In genomic region chr1:161054232-161054631, GRCh38 we compare ENCODE assay signal across 17 cellular contexts. TPM values are rescaled to one million over a fixed set of nuclear protein-coding genes. Genes with fewer than 3 reads are reported as not detected.
DNase-seq lines count a peak whose midpoint lies in the region; ATAC-seq and TF ChIP-seq lines count a peak whose summit lies in the region.
"Had no signal": no experiment of that assay in that cellular context is flagged by ENCODE, and none has a peak within 500 bp of the region (broad histone marks: within the 10 kb centered on the region; RNA-seq: fewer than 3 reads in every experiment).

No MANE protein-coding gene starts in this region.

- H3K9me3 ChIP-seq in naive thymus-derived CD4-positive, alpha-beta T cell (ENCODE audit: control insufficient read depth in 2 of 3, low read length in 3 of 3), result no peaks in the 10 kb centered on the region
- H3K9me3 ChIP-seq in SK-N-SH, result no peaks in the 10 kb centered on the region
- H3K9me3 ChIP-seq: BLaER1 had no signal

- peaks cover 0 to 4% of the 10 kb centered on the region in 2 donors for H3K4me1 ChIP-seq in naive thymus-derived CD4-positive, alpha-beta T cell (ENCODE audit: control insufficient read depth in 2 of 2, insufficient read depth in 2 of 2, low read length in 2 of 2)
- no peaks in the 10 kb centered on the region for H3K4me1 ChIP-seq in SK-N-SH (ENCODE audit: control insufficient read depth in 1 of 2, insufficient read depth in 2 of 2, low read depth in 1 of 2, low read length in 1 of 2)
- H3K4me1 ChIP-seq: A549, BLaER1 had no signal

- no peak overlapping the region for H3K4me3 ChIP-seq in naive thymus-derived CD4-positive, alpha-beta T cell (ENCODE audit: low read length)
- H3K4me3 ChIP-seq in SK-N-SH (ENCODE audit: low read depth in 2 of 2, low read length in 1 of 2), result no peak overlapping the region
- H3K4me3 ChIP-seq: A549, BLaER1 had no signal

- H3K79me2 ChIP-seq in SK-N-SH (ENCODE audit: insufficient read depth), result no peaks in the 10 kb centered on the region

- H2AFZ ChIP-seq in SK-N-SH (ENCODE audit: low read depth), result no peak overlapping the region

- ATAC-seq in stimulated activated naive CD8-positive, alpha-beta T cell treated with anti-CD3 and anti-CD28 coated beads, Interleukin-15, amount 100 ng/mL, for 72 hours, result no peak
- no peak for ATAC-seq in stimulated activated naive CD8-positive, alpha-beta T cell treated with anti-CD3 and anti-CD28 coated beads, Interleukin-15, Interleukin-2, amounts not matched to agents 100 U/mL and 50 U/mL, for 24 hours
- ATAC-seq in naive thymus-derived CD4-positive, alpha-beta T cell, result no peak
- ATAC-seq: A549; CD8-positive, alpha-beta T cell; HepG2 had no signal

- H3K9ac ChIP-seq in SK-N-SH, result no peak overlapping the region
- H3K9ac ChIP-seq: BLaER1 had no signal

- CTCF ChIA-PET in naive thymus-derived CD4-positive, alpha-beta T cell (lab: Charles Lee), result interaction anchor here (1.2 to 2.0 kb wide), 5 partner anchors 11 to 42 kb away, joined by 3 to 6 read pairs (median 3); partner anchors contain the start of gene ARHGAP30
- CTCF ChIA-PET in SK-N-SH (lab: Yijun Ruan, JAX), result interaction anchor here (0.7 to 1.5 kb wide), 3 partner anchors 17 to 44 kb away, joined by 3 to 4 read pairs (median 3); partner anchors contain the start of gene KLHDC9

- POLR2A ChIA-PET in naive thymus-derived CD4-positive, alpha-beta T cell (lab: Charles Lee), result interaction anchor here (0.5 to 5.9 kb wide), 7 partner anchors 8 to 874 kb away, joined by 3 to 36 read pairs (median 4); partner anchors contain the start of genes ARHGAP30, TSTD1 and USF1
- POLR2A ChIA-PET in SK-N-SH (lab: Yijun Ruan, JAX), result no interaction called here

- H3K27ac ChIP-seq in naive thymus-derived CD4-positive, alpha-beta T cell (ENCODE audit: low read depth, low read length), result peak overlapping the region; percentile 19
- no peak overlapping the region for H3K27ac ChIP-seq in SK-N-SH (ENCODE audit: low read depth in 2 of 2, low read length in 1 of 2)
- H3K27ac ChIP-seq: A549, BLaER1 had no signal

- H3K4me1 Mint-ChIP-seq in stimulated activated naive CD8-positive, alpha-beta T cell treated with anti-CD3 and anti-CD28 coated beads, Interleukin-15, amount 100 ng/mL, for 72 hours, result peaks cover 27% of the 10 kb centered on the region
- peaks cover 11% of the 10 kb centered on the region for H3K4me1 Mint-ChIP-seq in activated naive CD8-positive, alpha-beta T cell treated with anti-CD3 and anti-CD28 coated beads for 36 hours
- peaks cover 16 to 34% (median 30%) of the 10 kb centered on the region in 7 donors for H3K4me1 Mint-ChIP-seq in naive thymus-derived CD4-positive, alpha-beta T cell

- no peak overlapping the region for H3K4me3 Mint-ChIP-seq in stimulated activated naive CD8-positive, alpha-beta T cell treated with anti-CD3 and anti-CD28 coated beads, Interleukin-15, amount 100 ng/mL, for 72 hours
- H3K4me3 Mint-ChIP-seq in activated naive CD8-positive, alpha-beta T cell treated with anti-CD3 and anti-CD28 coated beads for 36 hours, result no peak overlapping the region
- no peak overlapping the region for H3K4me3 Mint-ChIP-seq in naive thymus-derived CD4-positive, alpha-beta T cell
- H3K4me3 Mint-ChIP-seq: CD8-positive, alpha-beta T cell had no signal

- no peak for DNase-seq in stimulated activated naive CD8-positive, alpha-beta T cell treated with anti-CD3 and anti-CD28 coated beads, Interleukin-15, amount 100 ng/mL, for 72 hours
- no peak for DNase-seq in stimulated activated naive CD8-positive, alpha-beta T cell treated with anti-CD3 and anti-CD28 coated beads, Interleukin-15, Interleukin-2, amounts not matched to agents 100 U/mL and 50 U/mL, for 24 hours
- no peak for DNase-seq in activated naive CD8-positive, alpha-beta T cell treated with anti-CD3 and anti-CD28 coated beads for 36 hours
- DNase-seq in naive thymus-derived CD4-positive, alpha-beta T cell, result no peak
- DNase-seq in HUDEP-2 (lab: John Stamatoyannopoulos, UW; ENCODE audit: unreplicated experiment in 76 of 76) (no peak), SK-N-SH (no peak), midbrain (lab: John Stamatoyannopoulos, UW) (no peak), NCI-H2029 treated with DMSO at 0.1 percent for 48 hours (lab: John Stamatoyannopoulos, UW) (no peak)
- DNase-seq: CD8-positive, alpha-beta T cell; KG1; NCI-H1694 treated with DMSO at 0.1 percent for 48 hours; NCI-H345; NCI-H524 treated with DMSO at 0.1 percent for 48 hours had no signal

- peaks cover 69 to 89% (median 70%) of the 10 kb centered on the region in 3 experiments for H3K36me3 ChIP-seq in naive thymus-derived CD4-positive, alpha-beta T cell (ENCODE audit: control insufficient read depth in 2 of 3, insufficient read depth in 3 of 3, low read length in 3 of 3)
- H3K36me3 ChIP-seq in SK-N-SH (replicated peaks in 1 of 2; ENCODE audit: control insufficient read depth in 1 of 2, insufficient read depth in 2 of 2, low read length in 1 of 2), result no peaks in the 10 kb centered on the region

- intact Hi-C loops in naive thymus-derived CD4-positive, alpha-beta T cell (cut with micrococcal nuclease), result no loop called here

- TF ChIP-seq RAD21 in SK-N-SH (IDR thresholded peaks at IDR 0.05; ENCODE audit: low read length), result no peak

- H4K20me1 ChIP-seq in SK-N-SH (ENCODE audit: insufficient read depth), result no peaks in the 10 kb centered on the region

- TF ChIP-seq CTCF in SK-N-SH (IDR thresholded peaks at IDR 0.05), result no peak

- H3K27ac Mint-ChIP-seq in stimulated activated naive CD8-positive, alpha-beta T cell treated with anti-CD3 and anti-CD28 coated beads, Interleukin-15, amount 100 ng/mL, for 72 hours, result peak overlapping the region; percentile 76 to 83
- H3K27ac Mint-ChIP-seq in activated naive CD8-positive, alpha-beta T cell treated with anti-CD3 and anti-CD28 coated beads for 36 hours, result peak overlapping the region; percentile 52
- H3K27ac Mint-ChIP-seq in naive thymus-derived CD4-positive, alpha-beta T cell, result peak overlapping the region in 3 of 9 donors; percentile 17 to 69 (median 41)

- no peak overlapping the region for H3K4me2 ChIP-seq in SK-N-SH
- H3K4me2 ChIP-seq: A549, BLaER1 had no signal

- no peaks in the 10 kb centered on the region for H3K27me3 Mint-ChIP-seq in stimulated activated naive CD8-positive, alpha-beta T cell treated with anti-CD3 and anti-CD28 coated beads, Interleukin-15, amount 100 ng/mL, for 72 hours
- no peaks in the 10 kb centered on the region for H3K27me3 Mint-ChIP-seq in activated naive CD8-positive, alpha-beta T cell treated with anti-CD3 and anti-CD28 coated beads for 36 hours
- no peaks in the 10 kb centered on the region for H3K27me3 Mint-ChIP-seq in naive thymus-derived CD4-positive, alpha-beta T cell

- no peaks in the 10 kb centered on the region for H3K27me3 ChIP-seq in naive thymus-derived CD4-positive, alpha-beta T cell (ENCODE audit: control insufficient read depth in 2 of 2, insufficient read depth in 2 of 2, low read length in 2 of 2)
- no peaks in the 10 kb centered on the region for H3K27me3 ChIP-seq in SK-N-SH (ENCODE audit: insufficient read depth)
- H3K27me3 ChIP-seq: BLaER1 had no signal

- H3K9me3 Mint-ChIP-seq in stimulated activated naive CD8-positive, alpha-beta T cell treated with anti-CD3 and anti-CD28 coated beads, Interleukin-15, amount 100 ng/mL, for 72 hours, result no peaks in the 10 kb centered on the region
- no peaks in the 10 kb centered on the region for H3K9me3 Mint-ChIP-seq in activated naive CD8-positive, alpha-beta T cell treated with anti-CD3 and anti-CD28 coated beads for 36 hours
- no peaks in the 10 kb centered on the region for H3K9me3 Mint-ChIP-seq in naive thymus-derived CD4-positive, alpha-beta T cell
- H3K9me3 Mint-ChIP-seq: CD8-positive, alpha-beta T cell had no signal

- H3K9me2 ChIP-seq in SK-N-SH, result no peaks in the 10 kb centered on the region

- WGBS in SK-N-SH (ENCODE audit: low lambda C conversion rate), result 63% methylated on average over 3 of the region's 4 CpGs

- no peak for TF ChIP-seq EP300 in SK-N-SH (IDR thresholded peaks at IDR 0.05; ENCODE audit: borderline replicate concordance in 1 of 2, low read depth in 1 of 2, low read length in 1 of 2)

- no peaks in the 10 kb centered on the region for H3F3A ChIP-seq in SK-N-SH (replicated peaks; ENCODE audit: insufficient read depth)

- peaks cover 40% of the 10 kb centered on the region for H3K36me3 Mint-ChIP-seq in activated naive CD8-positive, alpha-beta T cell treated with anti-CD3 and anti-CD28 coated beads for 36 hours
- peaks cover 5 to 62% (median 28%) of the 10 kb centered on the region in 5 donors for H3K36me3 Mint-ChIP-seq in naive thymus-derived CD4-positive, alpha-beta T cell

RNA-seq across cellular contexts. Expression of gene USF1, which starts 8.5 kb away (rescaled TPM):
- 10 to 100 TPM; 57.0 to 62.0 TPM for total RNA-seq in activated naive CD8-positive, alpha-beta T cell treated with anti-CD3 and anti-CD28 coated beads for 36 hours
- total RNA-seq in naive thymus-derived CD4-positive, alpha-beta T cell, result 100 to 1,000 TPM in 1 of 5 experiments, 10 to 100 TPM in 4; 71.6 to 115 (median 91.7) TPM
- polyA plus RNA-seq in naive thymus-derived CD4-positive, alpha-beta T cell, result 1 to 10 TPM; 3.9 to 5.5 TPM
- 43.1 and 61.9 TPM in 2 replicates for polyA plus RNA-seq in SK-N-SH (2012; rRNA removed)
- 14.6 and 22.6 TPM in 2 replicates for polyA plus RNA-seq in SK-N-SH (2012; cell fraction: cytosol; rRNA removed)
- polyA plus RNA-seq in SK-N-SH (2012; cell fraction: nucleus; rRNA removed), result 204 and 232 TPM in 2 replicates

RNA-seq across cellular contexts. Expression of gene ARHGAP30, which starts 15.5 kb away (rescaled TPM):
- 100 to 1,000 TPM; 146 to 157 TPM for total RNA-seq in activated naive CD8-positive, alpha-beta T cell treated with anti-CD3 and anti-CD28 coated beads for 36 hours
- total RNA-seq in naive thymus-derived CD4-positive, alpha-beta T cell, result 100 to 1,000 TPM; 152 to 291 (median 235) TPM
- polyA plus RNA-seq in naive thymus-derived CD4-positive, alpha-beta T cell, result 100 to 1,000 TPM; 128 to 258 TPM
- polyA plus RNA-seq in SK-N-SH (2012; rRNA removed), result 0.05 TPM in 1 of 2 replicates, not detected in the other
- polyA plus RNA-seq in SK-N-SH (2012; cell fraction: cytosol; rRNA removed), result 0.04 TPM in 2 replicates
- polyA plus RNA-seq in SK-N-SH (2012; cell fraction: nucleus; rRNA removed), result 0.15 and 0.25 TPM in 2 replicates

RNA-seq across cellular contexts. Expression of gene TSTD1, which starts 15.5 kb away (rescaled TPM):
- total RNA-seq in activated naive CD8-positive, alpha-beta T cell treated with anti-CD3 and anti-CD28 coated beads for 36 hours, result 10 to 100 TPM; 44.8 to 45.7 TPM
- 10 to 100 TPM; 49.8 to 84.0 (median 58.2) TPM for total RNA-seq in naive thymus-derived CD4-positive, alpha-beta T cell
- polyA plus RNA-seq in naive thymus-derived CD4-positive, alpha-beta T cell, result 100 to 1,000 TPM; 349 to 494 TPM
- 80.7 and 93.9 TPM in 2 replicates for polyA plus RNA-seq in SK-N-SH (2012; rRNA removed)
- polyA plus RNA-seq in SK-N-SH (2012; cell fraction: cytosol; rRNA removed), result 92.0 and 96.5 TPM in 2 replicates
- 45.2 and 63.8 TPM in 2 replicates for polyA plus RNA-seq in SK-N-SH (2012; cell fraction: nucleus; rRNA removed)
- total RNA-seq: H4 had no signal

RNA-seq across cellular contexts. Expression of gene F11R, which starts 33.3 kb away (rescaled TPM):
- total RNA-seq in activated naive CD8-positive, alpha-beta T cell treated with anti-CD3 and anti-CD28 coated beads for 36 hours, result 10 to 100 TPM; 12.8 to 13.4 TPM
- 10 to 100 TPM; 11.3 to 23.7 (median 16.5) TPM for total RNA-seq in naive thymus-derived CD4-positive, alpha-beta T cell
- 10 to 100 TPM; 12.7 to 14.4 TPM for polyA plus RNA-seq in naive thymus-derived CD4-positive, alpha-beta T cell
- polyA plus RNA-seq in SK-N-SH (2012; rRNA removed), result 9.0 and 13.7 TPM in 2 replicates
- 5.7 and 8.6 TPM in 2 replicates for polyA plus RNA-seq in SK-N-SH (2012; cell fraction: cytosol; rRNA removed)
- 19.4 and 35.1 TPM in 2 replicates for polyA plus RNA-seq in SK-N-SH (2012; cell fraction: nucleus; rRNA removed)

RNA-seq across cellular contexts. Expression of gene NECTIN4, which starts 35.1 kb away (rescaled TPM):
- under 1 TPM; 0.12 to 0.16 TPM for total RNA-seq in activated naive CD8-positive, alpha-beta T cell treated with anti-CD3 and anti-CD28 coated beads for 36 hours
- not detected for total RNA-seq in naive thymus-derived CD4-positive, alpha-beta T cell
- not detected for polyA plus RNA-seq in naive thymus-derived CD4-positive, alpha-beta T cell
- polyA plus RNA-seq in SK-N-SH (2012; rRNA removed), result 0.59 and 1.9 TPM in 2 replicates
- 1.0 and 1.2 TPM in 2 replicates for polyA plus RNA-seq in SK-N-SH (2012; cell fraction: cytosol; rRNA removed)
- polyA plus RNA-seq in SK-N-SH (2012; cell fraction: nucleus; rRNA removed), result 0.39 and 0.99 TPM in 2 replicates
- total RNA-seq: CD8-positive, alpha-beta T cell had no signal
